Comparison of ENCODE assay signal across 15 cellular contexts in the genomic region with DNA sequence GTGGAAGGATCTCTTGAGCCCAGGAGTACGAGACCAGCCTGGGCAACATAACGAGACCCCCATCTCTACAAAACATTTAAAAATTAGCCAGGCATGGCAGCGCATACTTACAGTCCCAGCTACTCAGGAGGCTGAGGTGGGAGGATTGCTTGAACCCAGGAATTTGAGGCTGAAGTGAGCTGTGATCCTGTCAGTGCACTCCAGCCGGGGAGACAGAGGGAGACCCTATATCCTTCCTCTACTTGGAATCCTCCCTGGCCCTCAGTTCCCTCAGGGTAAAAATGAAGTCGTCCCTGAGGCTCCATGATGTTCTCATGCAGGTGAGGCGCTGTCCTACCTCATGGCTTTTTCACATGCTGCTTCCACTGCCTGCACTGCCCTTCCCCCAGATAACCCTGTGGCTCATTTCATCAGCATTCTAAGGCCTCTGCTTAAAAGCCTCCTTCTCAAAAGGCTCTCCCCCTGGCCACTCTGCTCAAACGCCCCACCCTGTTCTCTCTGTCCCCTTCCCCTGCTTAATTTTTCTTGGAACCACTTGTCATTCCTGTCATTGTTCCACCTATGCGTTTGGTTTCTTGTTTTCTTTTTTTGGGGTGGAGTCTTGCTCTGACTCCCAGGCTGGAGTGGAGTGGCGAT. TPM values are rescaled to one million over a fixed set of nuclear protein-coding genes. Genes with fewer than 3 reads are reported as not detected.
DNase-seq lines count a peak whose midpoint lies in the region; ATAC-seq, FAIRE-seq and TF ChIP-seq lines count a peak whose summit lies in the region.
"Had no signal": no experiment of that assay in that cellular context is flagged by ENCODE, and none has a peak within 500 bp of the region (broad histone marks: within the 10 kb centered on the region; RNA-seq: fewer than 3 reads in every experiment).

No MANE protein-coding gene starts in this region.

- H3K9me3 ChIP-seq in stomach: no peaks in the 10 kb centered on the region

- ATAC-seq in activated T-helper 17 cell treated with anti-CD3 and anti-CD28 coated beads, Interleukin-2, amount 50 U/mL, for 72 hours (replicated peaks): no peak
- ATAC-seq in HG03378 (IDR thresholded peaks at IDR 0.05; ENCODE audit: unreplicated experiment): no peak

- peak overlapping the region; percentile 88 to 94 (median 91) for H3K27ac ChIP-seq in stomach

- H3K36me3 ChIP-seq in stomach: peaks cover 0 to 20% (median 3%) of the 10 kb centered on the region in 4 donors

- H3K36me3 Mint-ChIP-seq in activated naive CD4-positive, alpha-beta T cell treated with anti-CD3 and anti-CD28 coated beads, Interleukin-2, amount 10 ng/mL, durations not matched to agents 7 days and 5 days: peaks cover 29% of the 10 kb centered on the region
- H3K36me3 Mint-ChIP-seq in activated T-helper 17 cell treated with anti-CD3 and anti-CD28 coated beads, Interleukin-2, amount 50 U/mL, for 72 hours (ENCODE audit: low read depth): peaks cover 10% of the 10 kb centered on the region

- no peaks in the 10 kb centered on the region for H3K27me3 Mint-ChIP-seq in activated naive CD4-positive, alpha-beta T cell treated with anti-CD3 and anti-CD28 coated beads, Interleukin-2, amount 10 ng/mL, durations not matched to agents 7 days and 5 days
- H3K27me3 Mint-ChIP-seq in activated T-helper 17 cell treated with anti-CD3 and anti-CD28 coated beads, Interleukin-2, amount 50 U/mL, for 72 hours: no peaks in the 10 kb centered on the region

- no peak for DNase-seq in activated naive CD4-positive, alpha-beta T cell treated with anti-CD3 and anti-CD28 coated beads, Interleukin-2, amount 10 ng/mL, durations not matched to agents 7 days and 5 days
- no peak for DNase-seq in activated naive CD4-positive, alpha-beta T cell treated with Interleukin-2 at 50 U/mL for 16 hours
- DNase-seq in islet precursor cell (peak; percentile 64), stomach (no peak), H54 (ENCODE audit: insufficient read length, low spot score) (no peak), LoVo (ENCODE audit: low spot score) (no peak)
- DNase-seq: ACHN; anterior cingulate cortex; DMS153; NCI-H1694 treated with DMSO at 0.1 percent for 48 hours; NCI-H69; SHP77 treated with DMSO at 0.1 percent for 48 hours; stimulated activated CD4-positive, alpha-beta T cell treated with anti-CD3 and anti-CD28 coated beads, Interleukin-12 subunit alpha, Interleukin-12 subunit beta, amount 100 ng/mL, for 4 hours had no signal

- peak overlapping the region; percentile 42 for H3K27ac Mint-ChIP-seq in activated naive CD4-positive, alpha-beta T cell treated with anti-CD3 and anti-CD28 coated beads, Interleukin-2, amount 10 ng/mL, durations not matched to agents 7 days and 5 days
- H3K27ac Mint-ChIP-seq in activated T-helper 17 cell treated with anti-CD3 and anti-CD28 coated beads, Interleukin-2, amount 50 U/mL, for 72 hours: peak overlapping the region; percentile 32

- CTCF ChIA-PET in activated naive CD4-positive, alpha-beta T cell treated with anti-CD3 and anti-CD28 coated beads, Interleukin-2, amount 10 ng/mL, durations not matched to agents 7 days and 5 days (lab: Charles Lee): interaction anchor here (1.1 kb wide), 1 partner anchor 18 kb away, joined by 3 read pairs; no protein-coding TSS in a partner anchor

- intact Hi-C loops in stomach (cut with DNase I; ENCODE audit: low total_unique reads): no loop called here

- peaks cover 8% of the 10 kb centered on the region for H3K9me3 Mint-ChIP-seq in activated naive CD4-positive, alpha-beta T cell treated with anti-CD3 and anti-CD28 coated beads, Interleukin-2, amount 10 ng/mL, durations not matched to agents 7 days and 5 days
- no peaks in the 10 kb centered on the region for H3K9me3 Mint-ChIP-seq in activated T-helper 17 cell treated with anti-CD3 and anti-CD28 coated beads, Interleukin-2, amount 50 U/mL, for 72 hours

- peaks cover 34% of the 10 kb centered on the region for H3K4me1 Mint-ChIP-seq in activated naive CD4-positive, alpha-beta T cell treated with anti-CD3 and anti-CD28 coated beads, Interleukin-2, amount 10 ng/mL, durations not matched to agents 7 days and 5 days
- H3K4me1 Mint-ChIP-seq in activated T-helper 17 cell treated with anti-CD3 and anti-CD28 coated beads, Interleukin-2, amount 50 U/mL, for 72 hours: peaks cover 14% of the 10 kb centered on the region

- 70 to 72% (median 70%) methylated on average over 9 of the region's 9 CpGs for WGBS in stomach, 5 donors

- peaks cover 40 to 87% (median 66%) of the 10 kb centered on the region in 4 donors for H3K4me1 ChIP-seq in stomach

- FAIRE-seq in H54 (lab: Jason Lieb, UNC): no peak

- TF ChIP-seq CTCF in stomach (IDR thresholded peaks at IDR 0.05): no peak

- H3K4me3 ChIP-seq in stomach: no peak overlapping the region

- no peak for TF ChIP-seq EP300 in stomach (IDR thresholded peaks at IDR 0.05)

- no peak overlapping the region for H3K4me3 Mint-ChIP-seq in activated naive CD4-positive, alpha-beta T cell treated with anti-CD3 and anti-CD28 coated beads, Interleukin-2, amount 10 ng/mL, durations not matched to agents 7 days and 5 days
- no peak overlapping the region for H3K4me3 Mint-ChIP-seq in activated T-helper 17 cell treated with anti-CD3 and anti-CD28 coated beads, Interleukin-2, amount 50 U/mL, for 72 hours

- TF ChIP-seq POLR2A in stomach (IDR thresholded peaks at IDR 0.05) (no peak), H54 (IDR thresholded peaks at IDR 0.05; ENCODE audit: low read depth, low read length) (no peak)

- no peaks in the 10 kb centered on the region for H3K27me3 ChIP-seq in stomach

RNA-seq across cellular contexts. Expression of gene DNM2, which starts 19.2 kb away (rescaled TPM):
- 100 to 1,000 TPM; 185 to 209 TPM for total RNA-seq in activated T-helper 17 cell treated with anti-CD3 and anti-CD28 coated beads, Interleukin-2, amount 50 U/mL, for 72 hours
- total RNA-seq in stomach: 100 to 1,000 TPM; 270 to 541 (median 289) TPM
- polyA plus RNA-seq in stomach: 100 to 1,000 TPM in 1 of 3 donors, 10 to 100 TPM in 2; 77.8 to 130 (median 83.6) TPM

RNA-seq across cellular contexts. Expression of gene QTRT1, which starts 35.8 kb away (rescaled TPM):
- 10 to 100 TPM; 36.9 to 61.3 TPM for total RNA-seq in activated T-helper 17 cell treated with anti-CD3 and anti-CD28 coated beads, Interleukin-2, amount 50 U/mL, for 72 hours
- total RNA-seq in stomach: 100 to 1,000 TPM in 2 of 5 donors, 10 to 100 TPM in 3; 21.7 to 104 (median 66.5) TPM
- 100 to 1,000 TPM; 113 to 153 (median 115) TPM for polyA plus RNA-seq in stomach
